In the genomic region with DNA sequence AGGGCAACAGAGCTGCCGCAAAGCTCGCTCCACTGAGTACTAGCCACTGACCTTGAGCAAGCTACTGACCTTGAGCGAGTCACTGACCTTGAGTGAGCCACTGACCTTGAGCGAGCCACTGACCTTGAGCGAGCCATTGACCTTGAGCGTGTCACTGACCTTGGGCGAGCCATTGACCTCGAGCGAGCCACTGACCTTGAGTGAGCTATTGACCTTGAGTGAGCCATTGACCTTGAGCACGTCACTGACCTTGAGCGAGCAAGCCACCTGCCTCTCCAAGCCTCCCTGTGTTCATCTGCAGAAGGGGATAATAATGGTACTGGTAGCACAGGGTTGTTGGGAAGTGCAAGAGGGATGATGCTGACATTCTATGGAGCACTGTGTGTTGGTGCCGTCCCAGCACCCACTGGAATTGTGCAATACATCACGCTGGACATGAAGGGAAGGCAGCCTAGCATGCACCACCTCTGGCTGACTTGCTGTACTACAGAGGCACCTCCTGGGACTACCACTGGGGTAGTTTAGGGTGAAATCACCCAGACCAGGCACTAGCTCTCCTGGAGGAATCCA, we compare ENCODE assay signal across 1 cellular context.
TF ChIP-seq lines count a peak whose summit lies in the region.

No MANE protein-coding gene starts in this region.

TF ChIP-seq in HepG2, 621 proteins besides CTCF, POLR2A, EP300 and RAD21 (continued from another document and continues in another):
- TF ChIP-seq, protein P1, sequence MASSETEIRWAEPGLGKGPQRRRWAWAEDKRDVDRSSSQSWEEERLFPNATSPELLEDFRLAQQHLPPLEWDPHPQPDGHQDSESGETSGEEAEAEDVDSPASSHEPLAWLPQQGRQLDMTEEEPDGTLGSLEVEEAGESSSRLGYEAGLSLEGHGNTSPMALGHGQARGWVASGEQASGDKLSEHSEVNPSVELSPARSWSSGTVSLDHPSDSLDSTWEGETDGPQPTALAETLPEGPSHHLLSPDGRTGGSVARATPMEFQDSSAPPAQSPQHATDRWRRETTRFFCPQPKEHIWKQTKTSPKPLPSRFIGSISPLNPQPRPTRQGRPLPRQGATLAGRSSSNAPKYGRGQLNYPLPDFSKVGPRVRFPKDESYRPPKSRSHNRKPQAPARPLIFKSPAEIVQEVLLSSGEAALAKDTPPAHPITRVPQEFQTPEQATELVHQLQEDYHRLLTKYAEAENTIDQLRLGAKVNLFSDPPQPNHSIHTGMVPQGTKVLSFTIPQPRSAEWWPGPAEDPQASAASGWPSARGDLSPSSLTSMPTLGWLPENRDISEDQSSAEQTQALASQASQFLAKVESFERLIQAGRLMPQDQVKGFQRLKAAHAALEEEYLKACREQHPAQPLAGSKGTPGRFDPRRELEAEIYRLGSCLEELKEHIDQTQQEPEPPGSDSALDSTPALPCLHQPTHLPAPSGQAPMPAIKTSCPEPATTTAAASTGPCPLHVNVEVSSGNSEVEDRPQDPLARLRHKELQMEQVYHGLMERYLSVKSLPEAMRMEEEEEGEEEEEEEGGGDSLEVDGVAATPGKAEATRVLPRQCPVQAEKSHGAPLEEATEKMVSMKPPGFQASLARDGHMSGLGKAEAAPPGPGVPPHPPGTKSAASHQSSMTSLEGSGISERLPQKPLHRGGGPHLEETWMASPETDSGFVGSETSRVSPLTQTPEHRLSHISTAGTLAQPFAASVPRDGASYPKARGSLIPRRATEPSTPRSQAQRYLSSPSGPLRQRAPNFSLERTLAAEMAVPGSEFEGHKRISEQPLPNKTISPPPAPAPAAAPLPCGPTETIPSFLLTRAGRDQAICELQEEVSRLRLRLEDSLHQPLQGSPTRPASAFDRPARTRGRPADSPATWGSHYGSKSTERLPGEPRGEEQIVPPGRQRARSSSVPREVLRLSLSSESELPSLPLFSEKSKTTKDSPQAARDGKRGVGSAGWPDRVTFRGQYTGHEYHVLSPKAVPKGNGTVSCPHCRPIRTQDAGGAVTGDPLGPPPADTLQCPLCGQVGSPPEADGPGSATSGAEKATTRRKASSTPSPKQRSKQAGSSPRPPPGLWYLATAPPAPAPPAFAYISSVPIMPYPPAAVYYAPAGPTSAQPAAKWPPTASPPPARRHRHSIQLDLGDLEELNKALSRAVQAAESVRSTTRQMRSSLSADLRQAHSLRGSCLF (CRISPR knock-in tag; IDR thresholded peaks at IDR 0.05; ENCODE audit: borderline replicate concordance), result no peak
- TF ChIP-seq RBM22 (optimal IDR thresholded peaks at IDR 0.05; ENCODE audit: low read length), result no peak
- TF ChIP-seq, protein P2, sequence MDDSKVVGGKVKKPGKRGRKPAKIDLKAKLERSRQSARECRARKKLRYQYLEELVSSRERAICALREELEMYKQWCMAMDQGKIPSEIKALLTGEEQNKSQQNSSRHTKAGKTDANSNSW (CRISPR knock-in tag; IDR thresholded peaks at IDR 0.05; ENCODE audit: borderline replicate concordance), result no peak
- TF ChIP-seq NBN (conservative IDR thresholded peaks at IDR 0.05), result no peak
- no peak for TF ChIP-seq ZNF879 (CRISPR knock-in tag; IDR thresholded peaks at IDR 0.05)
- 0 out of 2 replicates have a peak, but pooled peaks have one; percentile 34 for TF ChIP-seq MEIS1 (CRISPR knock-in tag; IDR thresholded peaks at IDR 0.05; ENCODE audit: borderline replicate concordance)
- no peak for TF ChIP-seq BCL6 (CRISPR knock-in tag; IDR thresholded peaks at IDR 0.05)
- TF ChIP-seq ZNF337 (CRISPR knock-in tag; IDR thresholded peaks at IDR 0.05; ENCODE audit: borderline replicate concordance, low read depth), result no peak
- TF ChIP-seq, protein P3, sequence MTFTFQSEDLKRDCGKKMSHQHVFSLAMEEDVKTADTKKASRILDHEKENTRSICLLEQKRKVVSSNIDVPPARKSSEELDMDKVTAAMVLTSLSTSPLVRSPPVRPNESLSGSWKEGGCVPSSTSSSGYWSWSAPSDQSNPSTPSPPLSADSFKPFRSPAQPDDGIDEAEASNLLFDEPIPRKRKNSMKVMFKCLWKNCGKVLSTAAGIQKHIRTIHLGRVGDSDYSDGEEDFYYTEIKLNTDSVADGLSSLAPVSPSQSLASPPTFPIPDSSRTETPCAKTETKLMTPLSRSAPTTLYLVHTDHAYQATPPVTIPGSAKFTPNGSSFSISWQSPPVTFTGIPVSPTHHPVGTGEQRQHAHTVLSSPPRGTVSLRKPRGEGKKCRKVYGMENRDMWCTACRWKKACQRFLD (CRISPR knock-in tag; IDR thresholded peaks at IDR 0.05; ENCODE audit: borderline replicate concordance), result no peak; the same call in 1 of the 2 replicates
- TF ChIP-seq FOXO1 (CRISPR knock-in tag; IDR thresholded peaks at IDR 0.05), result no peak
- no peak for TF ChIP-seq ZNF598 (CRISPR knock-in tag; IDR thresholded peaks at IDR 0.05; ENCODE audit: borderline replicate concordance)
- TF ChIP-seq ZNF124 (CRISPR knock-in tag; IDR thresholded peaks at IDR 0.05), result no peak
- peak; percentile 69 for TF ChIP-seq ZMYM3 (CRISPR knock-in tag; IDR thresholded peaks at IDR 0.05)
- TF ChIP-seq ZBTB21 (CRISPR knock-in tag; IDR thresholded peaks at IDR 0.05), result no peak
- no peak for TF ChIP-seq ZNF816 (CRISPR knock-in tag; IDR thresholded peaks at IDR 0.05; ENCODE audit: borderline replicate concordance)
- TF ChIP-seq NFKBIZ (CRISPR knock-in tag; IDR thresholded peaks at IDR 0.05), result no peak
- no peak for TF ChIP-seq SP1 (IDR thresholded peaks at IDR 0.05)
- no peak for TF ChIP-seq SP1 (CRISPR knock-in tag; IDR thresholded peaks at IDR 0.05)
- TF ChIP-seq ZNF350 (CRISPR knock-in tag; IDR thresholded peaks at IDR 0.05; ENCODE audit: borderline replicate concordance, low read depth), result no peak
- TF ChIP-seq RFXANK (CRISPR knock-in tag; IDR thresholded peaks at IDR 0.05), result no peak
- TF ChIP-seq, protein P4, sequence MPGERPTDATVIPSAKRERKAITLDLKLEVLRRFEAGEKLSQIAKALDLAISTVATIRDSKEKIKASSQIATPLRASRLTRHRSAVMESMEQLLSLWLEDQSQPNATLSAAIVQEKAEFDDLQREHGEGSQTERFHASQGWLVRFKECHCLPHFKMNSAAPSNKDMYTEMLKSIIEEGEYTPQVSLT (CRISPR knock-in tag; IDR thresholded peaks at IDR 0.05; ENCODE audit: borderline replicate concordance, low read depth), result no peak
- TF ChIP-seq SETDB1 (CRISPR knock-in tag; IDR thresholded peaks at IDR 0.05; ENCODE audit: borderline replicate concordance), result no peak
- no peak for TF ChIP-seq ZSCAN31 (CRISPR knock-in tag; IDR thresholded peaks at IDR 0.05; ENCODE audit: low read depth)
- TF ChIP-seq SMAD1 (CRISPR knock-in tag; IDR thresholded peaks at IDR 0.05; ENCODE audit: borderline replicate concordance, low read depth), result no peak
- TF ChIP-seq ZNF674 (CRISPR knock-in tag; IDR thresholded peaks at IDR 0.05; ENCODE audit: low read depth), result no peak
- TF ChIP-seq HOXA5 (CRISPR knock-in tag; IDR thresholded peaks at IDR 0.05), result no peak
- no peak for TF ChIP-seq SCMH1 (CRISPR knock-in tag; IDR thresholded peaks at IDR 0.05; ENCODE audit: borderline replicate concordance)
- TF ChIP-seq JUNB (CRISPR knock-in tag; IDR thresholded peaks at IDR 0.05; ENCODE audit: borderline replicate concordance), result no peak
- TF ChIP-seq MXI1 (IDR thresholded peaks at IDR 0.05; ENCODE audit: borderline replicate concordance, low read depth, low read length), result no peak
- TF ChIP-seq STAT5B (CRISPR knock-in tag; IDR thresholded peaks at IDR 0.05), result no peak
- TF ChIP-seq ZNF713 (CRISPR knock-in tag; IDR thresholded peaks at IDR 0.05), result no peak
- TF ChIP-seq NFRKB (IDR thresholded peaks at IDR 0.05), result no peak
- TF ChIP-seq, protein P5, sequence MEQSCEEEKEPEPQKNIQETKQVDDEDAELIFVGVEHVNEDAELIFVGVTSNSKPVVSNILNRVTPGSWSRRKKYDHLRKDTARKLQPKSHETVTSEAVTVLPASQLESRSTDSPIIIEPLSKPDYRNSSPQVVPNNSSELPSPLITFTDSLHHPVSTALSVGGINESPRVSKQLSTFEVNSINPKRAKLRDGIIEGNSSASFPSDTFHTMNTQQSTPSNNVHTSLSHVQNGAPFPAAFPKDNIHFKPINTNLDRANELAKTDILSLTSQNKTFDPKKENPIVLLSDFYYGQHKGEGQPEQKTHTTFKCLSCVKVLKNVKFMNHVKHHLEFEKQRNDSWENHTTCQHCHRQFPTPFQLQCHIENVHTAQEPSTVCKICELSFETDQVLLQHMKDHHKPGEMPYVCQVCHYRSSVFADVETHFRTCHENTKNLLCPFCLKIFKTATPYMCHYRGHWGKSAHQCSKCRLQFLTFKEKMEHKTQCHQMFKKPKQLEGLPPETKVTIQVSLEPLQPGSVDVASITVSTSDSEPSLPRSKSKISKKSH (CRISPR knock-in tag; IDR thresholded peaks at IDR 0.05; ENCODE audit: borderline replicate concordance), result no peak
- TF ChIP-seq MAFK (conservative IDR thresholded peaks at IDR 0.05 in 1 of 2, IDR thresholded peaks at IDR 0.05 in 1 of 2; ENCODE audit: low read length in 2 of 2), result no peak
- TF ChIP-seq SIN3A (IDR thresholded peaks at IDR 0.05; ENCODE audit: borderline replicate concordance, low read depth, low read length), result no peak
- TF ChIP-seq ZNF589 (CRISPR knock-in tag; conservative IDR thresholded peaks at IDR 0.05), result no peak
- no peak for TF ChIP-seq AGO2 (optimal IDR thresholded peaks at IDR 0.05; ENCODE audit: low read depth, low read length)
- TF ChIP-seq ZNF672 (CRISPR knock-in tag; IDR thresholded peaks at IDR 0.05), result no peak
- TF ChIP-seq, protein P6, sequence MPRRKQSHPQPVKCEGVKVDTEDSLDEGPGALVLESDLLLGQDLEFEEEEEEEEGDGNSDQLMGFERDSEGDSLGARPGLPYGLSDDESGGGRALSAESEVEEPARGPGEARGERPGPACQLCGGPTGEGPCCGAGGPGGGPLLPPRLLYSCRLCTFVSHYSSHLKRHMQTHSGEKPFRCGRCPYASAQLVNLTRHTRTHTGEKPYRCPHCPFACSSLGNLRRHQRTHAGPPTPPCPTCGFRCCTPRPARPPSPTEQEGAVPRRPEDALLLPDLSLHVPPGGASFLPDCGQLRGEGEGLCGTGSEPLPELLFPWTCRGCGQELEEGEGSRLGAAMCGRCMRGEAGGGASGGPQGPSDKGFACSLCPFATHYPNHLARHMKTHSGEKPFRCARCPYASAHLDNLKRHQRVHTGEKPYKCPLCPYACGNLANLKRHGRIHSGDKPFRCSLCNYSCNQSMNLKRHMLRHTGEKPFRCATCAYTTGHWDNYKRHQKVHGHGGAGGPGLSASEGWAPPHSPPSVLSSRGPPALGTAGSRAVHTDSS (CRISPR knock-in tag; conservative IDR thresholded peaks at IDR 0.05), result no peak
- TF ChIP-seq, protein P7, sequence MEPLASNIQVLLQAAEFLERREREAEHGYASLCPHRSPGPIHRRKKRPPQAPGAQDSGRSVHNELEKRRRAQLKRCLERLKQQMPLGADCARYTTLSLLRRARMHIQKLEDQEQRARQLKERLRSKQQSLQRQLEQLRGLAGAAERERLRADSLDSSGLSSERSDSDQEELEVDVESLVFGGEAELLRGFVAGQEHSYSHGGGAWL (CRISPR knock-in tag; IDR thresholded peaks at IDR 0.05), result no peak; the same call in 1 of the 2 replicates
- no peak for TF ChIP-seq GATA4 (IDR thresholded peaks at IDR 0.05; ENCODE audit: borderline replicate concordance, low read depth)
- TF ChIP-seq ZFX (CRISPR knock-in tag; IDR thresholded peaks at IDR 0.05; ENCODE audit: low read depth), result no peak
- TF ChIP-seq HIVEP1 (CRISPR knock-in tag; IDR thresholded peaks at IDR 0.05), result peak; percentile 69; the same call in 1 of the 2 replicates
- TF ChIP-seq, protein P8, sequence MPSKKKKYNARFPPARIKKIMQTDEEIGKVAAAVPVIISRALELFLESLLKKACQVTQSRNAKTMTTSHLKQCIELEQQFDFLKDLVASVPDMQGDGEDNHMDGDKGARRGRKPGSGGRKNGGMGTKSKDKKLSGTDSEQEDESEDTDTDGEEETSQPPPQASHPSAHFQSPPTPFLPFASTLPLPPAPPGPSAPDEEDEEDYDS (CRISPR knock-in tag; IDR thresholded peaks at IDR 0.05), result no peak
- TF ChIP-seq, protein P9, sequence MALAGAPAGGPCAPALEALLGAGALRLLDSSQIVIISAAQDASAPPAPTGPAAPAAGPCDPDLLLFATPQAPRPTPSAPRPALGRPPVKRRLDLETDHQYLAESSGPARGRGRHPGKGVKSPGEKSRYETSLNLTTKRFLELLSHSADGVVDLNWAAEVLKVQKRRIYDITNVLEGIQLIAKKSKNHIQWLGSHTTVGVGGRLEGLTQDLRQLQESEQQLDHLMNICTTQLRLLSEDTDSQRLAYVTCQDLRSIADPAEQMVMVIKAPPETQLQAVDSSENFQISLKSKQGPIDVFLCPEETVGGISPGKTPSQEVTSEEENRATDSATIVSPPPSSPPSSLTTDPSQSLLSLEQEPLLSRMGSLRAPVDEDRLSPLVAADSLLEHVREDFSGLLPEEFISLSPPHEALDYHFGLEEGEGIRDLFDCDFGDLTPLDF (CRISPR knock-in tag; IDR thresholded peaks at IDR 0.05), result no peak
- no peak for TF ChIP-seq SMARCE1 (IDR thresholded peaks at IDR 0.05; ENCODE audit: borderline replicate concordance)
- peak; percentile 36; the same call in 1 of the 2 replicates for TF ChIP-seq TBX2 (CRISPR knock-in tag; IDR thresholded peaks at IDR 0.05; ENCODE audit: borderline replicate concordance)
- peak; percentile 38 for TF ChIP-seq STAG1 (CRISPR knock-in tag; IDR thresholded peaks at IDR 0.05)
- TF ChIP-seq FOXM1 (CRISPR knock-in tag; IDR thresholded peaks at IDR 0.05), result no peak
- no peak for TF ChIP-seq POLR2AphosphoS2 (IDR thresholded peaks at IDR 0.05; ENCODE audit: low read depth, low read length)
- TF ChIP-seq DMAP1 (CRISPR knock-in tag; IDR thresholded peaks at IDR 0.05), result no peak
- TF ChIP-seq ZNF230 (CRISPR knock-in tag; IDR thresholded peaks at IDR 0.05), result no peak
- TF ChIP-seq NR2F6 (IDR thresholded peaks at IDR 0.05), result peak; percentile 52; the same call in 1 of the 2 replicates
- TF ChIP-seq NR2F6 (CRISPR knock-in tag; IDR thresholded peaks at IDR 0.05), result peak; percentile 57; the same call in 1 of the 2 replicates
- TF ChIP-seq ZNF335 (CRISPR knock-in tag; IDR thresholded peaks at IDR 0.05), result no peak
- peak; percentile 81 for TF ChIP-seq SALL1 (CRISPR knock-in tag; IDR thresholded peaks at IDR 0.05)
- TF ChIP-seq ZNF282 (IDR thresholded peaks at IDR 0.05; ENCODE audit: partially characterized antibody), result no peak
- TF ChIP-seq, protein P10, sequence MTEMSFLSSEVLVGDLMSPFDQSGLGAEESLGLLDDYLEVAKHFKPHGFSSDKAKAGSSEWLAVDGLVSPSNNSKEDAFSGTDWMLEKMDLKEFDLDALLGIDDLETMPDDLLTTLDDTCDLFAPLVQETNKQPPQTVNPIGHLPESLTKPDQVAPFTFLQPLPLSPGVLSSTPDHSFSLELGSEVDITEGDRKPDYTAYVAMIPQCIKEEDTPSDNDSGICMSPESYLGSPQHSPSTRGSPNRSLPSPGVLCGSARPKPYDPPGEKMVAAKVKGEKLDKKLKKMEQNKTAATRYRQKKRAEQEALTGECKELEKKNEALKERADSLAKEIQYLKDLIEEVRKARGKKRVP (CRISPR knock-in tag; IDR thresholded peaks at IDR 0.05), result no peak
- TF ChIP-seq AKAP8 (CRISPR knock-in tag; IDR thresholded peaks at IDR 0.05), result no peak
- TF ChIP-seq, protein P11, sequence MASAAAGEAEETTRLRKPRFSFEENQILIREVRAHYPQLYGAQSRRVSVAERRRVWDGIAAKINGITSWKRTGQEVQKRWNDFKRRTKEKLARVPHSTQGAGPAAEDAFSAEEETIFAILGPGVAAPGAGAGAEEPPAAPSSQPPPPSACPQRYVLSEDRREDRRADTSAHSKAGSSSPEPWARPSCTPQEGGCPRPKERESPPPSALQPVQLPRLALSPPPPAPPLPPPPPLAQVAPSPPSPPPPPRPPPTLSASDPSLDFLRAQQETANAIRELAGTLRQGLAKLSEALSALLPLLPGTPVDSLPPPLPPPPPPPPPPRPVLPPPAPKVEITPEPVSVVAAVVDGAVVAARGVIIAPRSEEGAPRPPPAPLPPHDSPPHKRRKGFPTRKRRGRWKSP (CRISPR knock-in tag; IDR thresholded peaks at IDR 0.05), result no peak
- no peak for TF ChIP-seq ASH2L (IDR thresholded peaks at IDR 0.05; ENCODE audit: insufficient read length, low read depth, low read length)
- TF ChIP-seq DR1 (CRISPR knock-in tag; IDR thresholded peaks at IDR 0.05), result no peak
- TF ChIP-seq HNRNPL (IDR thresholded peaks at IDR 0.05; ENCODE audit: low read depth, low read length), result no peak
